ENCODE assay signal across 13 cellular contexts in genomic region chr9:134648701-134649525, GRCh38. TPM values are rescaled to one million over a fixed set of nuclear protein-coding genes. Genes with fewer than 3 reads are reported as not detected.
DNase-seq lines count a peak whose midpoint lies in the region; ATAC-seq and TF ChIP-seq lines count a peak whose summit lies in the region.
"Had no signal": no experiment of that assay in that cellular context is flagged by ENCODE, and none has a peak within 500 bp of the region (broad histone marks: within the 10 kb centered on the region; RNA-seq: fewer than 3 reads in every experiment).

No MANE protein-coding gene starts in this region.

- TF ChIP-seq CTCF in left ventricle myocardium inferior (IDR thresholded peaks at IDR 0.05; ENCODE audit: borderline replicate concordance) = no peak

- no peaks in the 10 kb centered on the region for H3K27me3 ChIP-seq in left ventricle myocardium inferior (ENCODE audit: low read depth)
- H3K27me3 ChIP-seq: BLaER1 had no signal

- H3K4me1 ChIP-seq in left ventricle myocardium inferior (peaks cover 74% of the 10 kb centered on the region), urinary bladder (ENCODE audit: insufficient read depth) (no peaks in the 10 kb centered on the region)

- H3K27ac ChIP-seq in left ventricle myocardium inferior (replicated peaks) (no peak overlapping the region), urinary bladder (ENCODE audit: low read depth) (peak overlapping the region; percentile 29)
- H3K27ac ChIP-seq: BLaER1, SK-N-MC had no signal

- DNase-seq in left ventricle myocardium inferior (peak; percentile 11), left cardiac atrium (no peak), SW480 (ENCODE audit: low spot score) (peak; percentile 65), hepatic stellate cell (ENCODE audit: low spot score) (peak; percentile 84), inferior parietal cortex (ENCODE audit: extremely low spot score) (no peak)
- DNase-seq in activated CD4-positive, alpha-beta T cell treated with anti-CD3 and anti-CD28 coated beads, Interleukin-2, amount 50 U/mL, for 48 hours = no peak
- DNase-seq: activated CD4-positive, alpha-beta T cell treated with anti-CD3 and anti-CD28 coated beads, Interleukin-2, amount 10 ng/mL, durations not matched to agents 24 days and 14 days; amygdala had no signal

- 77% methylated on average over 20 of the region's 20 CpGs for WGBS in urinary bladder

- no peaks in the 10 kb centered on the region for H3K9me3 ChIP-seq in left ventricle myocardium inferior (replicated peaks)
- H3K9me3 ChIP-seq: BLaER1 had no signal

- H3K36me3 ChIP-seq in left ventricle myocardium inferior (no peaks in the 10 kb centered on the region), urinary bladder (ENCODE audit: insufficient read depth) (no peaks in the 10 kb centered on the region)

- intact Hi-C loops in left ventricle myocardium inferior (cut with micrococcal nuclease) (no loop called here), left cardiac atrium (cut with DNase I) (no loop called here)

- H3K4me3 ChIP-seq in left ventricle myocardium inferior (no peak overlapping the region), urinary bladder (ENCODE audit: low read depth, low read length) (no peak overlapping the region)
- H3K4me3 ChIP-seq: BLaER1, SK-N-MC had no signal

- no peak for ATAC-seq in left cardiac atrium
- no peak for ATAC-seq in HG03442 (IDR thresholded peaks at IDR 0.05; ENCODE audit: unreplicated experiment)
- ATAC-seq: esophagus mucosa had no signal

RNA-seq across cellular contexts. Expression of gene COL5A1, which starts 7.3 kb away (rescaled TPM):
- total RNA-seq in left ventricle myocardium inferior = 13.9 TPM
- 10 to 100 TPM; 29.8 to 35.2 TPM for total RNA-seq in left cardiac atrium
- 622 TPM for total RNA-seq in urinary bladder
- 68.5 TPM for polyA plus RNA-seq in urinary bladder
- total RNA-seq: activated CD4-positive, alpha-beta T cell treated with anti-CD3 and anti-CD28 coated beads, Interleukin-2, amount 10 ng/mL, durations not matched to agents 24 days and 14 days had no signal

Comparison
In these comparisons a context has a peak if more than half of its experiments do, and no peak if none do; other contexts are left out.
1. DNase-seq: peak in left ventricle myocardium inferior (single experiment), SW480 (single experiment) and hepatic stellate cell (single experiment); none in left cardiac atrium (single experiment), inferior parietal cortex (single experiment) and activated CD4-positive, alpha-beta T cell treated with anti-CD3 and anti-CD28 coated beads, Interleukin-2, amount 50 U/mL, for 48 hours (0 of 2).
2. RNA of gene COL5A1, which starts 7.3 kb away (total RNA-seq): 622 TPM in urinary bladder (single experiment); 29.8 to 35.2 TPM in left cardiac atrium and 13.9 TPM in left ventricle myocardium inferior (single experiment); every median in the first group is over 10 times any median in the second.